In genomic region chr11:96259053-96259837, GRCh38 we compare ENCODE assay signal across 9 cellular contexts.
DNase-seq lines count a peak whose midpoint lies in the region; ATAC-seq and TF ChIP-seq lines count a peak whose summit lies in the region.
"Had no signal": no experiment of that assay in that cellular context is flagged by ENCODE, and none has a peak within 500 bp of the region (broad histone marks: within the 10 kb centered on the region; RNA-seq: fewer than 3 reads in every experiment).

No MANE protein-coding gene starts in this region.

- no peaks in the 10 kb centered on the region for H3K36me3 ChIP-seq in breast epithelium
- H3K36me3 ChIP-seq in mesenchymal stem cell (ENCODE audit: control insufficient read depth in 1 of 2, insufficient read depth in 2 of 2, low read depth in 1 of 2, low read length in 2 of 2) = no peaks in the 10 kb centered on the region
- H3K36me3 ChIP-seq: thoracic aorta had no signal

- no peak overlapping the region for H3K4me2 ChIP-seq in mesenchymal stem cell (ENCODE audit: low read length, poor library complexity, severe bottlenecking)

- H3K23ac ChIP-seq in mesenchymal stem cell (ENCODE audit: low read length in 2 of 2) = no peak overlapping the region

- H2BK15ac ChIP-seq in mesenchymal stem cell (ENCODE audit: low read depth, poor library complexity, severe bottlenecking) = no peak overlapping the region

- H3K27ac ChIP-seq in breast epithelium (peak overlapping the region; percentile 84 to 86), mesenchymal stem cell (ENCODE audit: low read length, poor library complexity, severe bottlenecking) (peak overlapping the region; percentile 58)

- H3K27me3 Mint-ChIP-seq in IgD-negative memory B cell = no peaks in the 10 kb centered on the region

- TF ChIP-seq CTCF in breast epithelium (IDR thresholded peaks at IDR 0.05) = no peak

- H3K79me1 ChIP-seq in mesenchymal stem cell (replicated peaks; ENCODE audit: low read length, poor library complexity, severe bottlenecking) = peaks cover 21% of the 10 kb centered on the region

- H3K9ac ChIP-seq in mesenchymal stem cell (ENCODE audit: low read length) = peak overlapping the region; percentile 62

- intact Hi-C loops in breast epithelium (cut with DNase I; ENCODE audit: low total_unique reads) = no loop called here

- H3K27me3 ChIP-seq in breast epithelium = no peaks in the 10 kb centered on the region
- H3K27me3 ChIP-seq in mesenchymal stem cell (ENCODE audit: control insufficient read depth in 1 of 2, insufficient read depth in 1 of 2, low read length in 2 of 2) = no peaks in the 10 kb centered on the region

- 49% methylated on average over 3 of the region's 4 CpGs for WGBS in mesenchymal stem cell

- H3K4me1 ChIP-seq in breast epithelium (peaks cover 3 to 42% of the 10 kb centered on the region in 2 donors), mesenchymal stem cell (ENCODE audit: control insufficient read depth, insufficient read depth, low read depth, low read length) (peaks cover 3% of the 10 kb centered on the region)

- peak overlapping the region; percentile 15 to 42 for H2BK12ac ChIP-seq in mesenchymal stem cell (ENCODE audit: low read length in 2 of 2)

- TF ChIP-seq POLR2A in breast epithelium (IDR thresholded peaks at IDR 0.05) = no peak

- H3K9me3 Mint-ChIP-seq in IgD-negative memory B cell = no peaks in the 10 kb centered on the region

- H3K4ac ChIP-seq in mesenchymal stem cell (ENCODE audit: low read depth in 1 of 2, low read length in 2 of 2) = peak overlapping the region in 1 of 2 experiments; percentile 27

- DNase-seq in AG08395 (ENCODE audit: low spot score) (peak; percentile 53), breast epithelium (ENCODE audit: low spot score in 2 of 2) (no peak), mesenchymal stem cell (peak; percentile 79), GF-D8 (lab: John Stamatoyannopoulos, UW) (no peak), HK-2 (ENCODE audit: unreplicated experiment) (no peak), NCI-H82 treated with DMSO at 0.1 percent for 48 hours (lab: John Stamatoyannopoulos, UW; ENCODE audit: unreplicated experiment) (no peak)

- peak overlapping the region; percentile 97 to 98 (median 98) for H3K27ac Mint-ChIP-seq in IgD-negative memory B cell

- H3K4me3 Mint-ChIP-seq in IgD-negative memory B cell = peak overlapping the region; percentile 66 to 94 (median 83)

- no peak overlapping the region for H2AK5ac ChIP-seq in mesenchymal stem cell (ENCODE audit: low read length, severe bottlenecking)

- H3K14ac ChIP-seq in mesenchymal stem cell (ENCODE audit: low read length in 2 of 2) = no peak overlapping the region

- ATAC-seq in HG03565 (IDR thresholded peaks at IDR 0.05; ENCODE audit: unreplicated experiment) = no peak

- H2BK5ac ChIP-seq in mesenchymal stem cell (ENCODE audit: low read depth, low read length, poor library complexity, severe bottlenecking) = peak overlapping the region; percentile 33

- H4K91ac ChIP-seq in mesenchymal stem cell (ENCODE audit: low read length) = no peak overlapping the region

- no peak overlapping the region for H2BK120ac ChIP-seq in mesenchymal stem cell (ENCODE audit: low read depth, low read length)

- H3K9me3 ChIP-seq in breast epithelium (no peaks in the 10 kb centered on the region), mesenchymal stem cell (ENCODE audit: control insufficient read depth, low read length) (no peaks in the 10 kb centered on the region)
- H3K9me3 ChIP-seq: thoracic aorta had no signal

- H3K36me3 Mint-ChIP-seq in IgD-negative memory B cell = no peaks in the 10 kb centered on the region

- H3K4me1 Mint-ChIP-seq in IgD-negative memory B cell = peaks cover 52 to 69% (median 62%) of the 10 kb centered on the region in 3 donors

- H4K8ac ChIP-seq in mesenchymal stem cell (ENCODE audit: low read length) = no peak overlapping the region

- no peak overlapping the region for H2AFZ ChIP-seq in mesenchymal stem cell (ENCODE audit: low read depth, low read length)

- peak overlapping the region in 1 of 2 experiments; percentile 38 for H3K18ac ChIP-seq in mesenchymal stem cell (ENCODE audit: low read depth in 1 of 2, low read length in 2 of 2)

- H3K4me3 ChIP-seq in breast epithelium (no peak overlapping the region), mesenchymal stem cell (ENCODE audit: insufficient read depth in 1 of 2, low read depth in 1 of 2, low read length in 2 of 2) (peak overlapping the region in 1 of 2 experiments; percentile 28)

Comparison
In these comparisons a context has a peak if more than half of its experiments do, and no peak if none do; other contexts are left out.
1. DNase-seq: peak in AG08395 (single experiment) and mesenchymal stem cell (single experiment); none in breast epithelium (0 of 2), GF-D8 (single experiment), HK-2 (single experiment) and NCI-H82 treated with DMSO at 0.1 percent for 48 hours (single experiment).